ENCODE assay signal across 4 cellular contexts in genomic region chr10:23793577-23793976, GRCh38.
"Had no signal": no experiment of that assay in that cellular context is flagged by ENCODE, and none has a peak within 500 bp of the region (broad histone marks: within the 10 kb centered on the region; RNA-seq: fewer than 3 reads in every experiment).

No MANE protein-coding gene starts in this region.

- ATAC-seq: GM23338, HepG2 had no signal

- DNase-seq: H9, HCEC 1CT had no signal
